ENCODE assay signal across 26 cellular contexts in genomic region chr6:114253431-114253830, GRCh38.
"Had no signal": no experiment of that assay in that cellular context is flagged by ENCODE, and none has a peak within 500 bp of the region (broad histone marks: within the 10 kb centered on the region; RNA-seq: fewer than 3 reads in every experiment).

No MANE protein-coding gene starts in this region.

- H3K36me3 ChIP-seq: adrenal gland, Peyer's patch, SJSA1 had no signal

- H3K9me3 Mint-ChIP-seq: activated naive CD8-positive, alpha-beta T cell treated with anti-CD3 and anti-CD28 coated beads, Interleukin-2, amount 10 ng/mL, durations not matched to agents 7 days and 5 days had no signal

- H3K4me1 Mint-ChIP-seq: activated naive CD8-positive, alpha-beta T cell treated with anti-CD3 and anti-CD28 coated beads, Interleukin-2, amount 10 ng/mL, durations not matched to agents 7 days and 5 days; T-helper 17 cell had no signal

- H3K9me3 ChIP-seq: adrenal gland, Peyer's patch, SJSA1 had no signal

- DNase-seq: activated CD4-positive, alpha-beta T cell treated with anti-CD3 and anti-CD28 coated beads for 48 hours; activated CD4-positive, alpha-beta T cell treated with anti-CD3 and anti-CD28 coated beads, Interleukin-2, amount 50 U/mL, for 4 hours; activated CD4-positive, CD25-positive, alpha-beta regulatory T cell treated with anti-CD3 and anti-CD28 coated beads, Interleukin-2, amount 50 U/mL, for 72 hours; activated CD8-positive, alpha-beta memory T cell treated with anti-CD3 and anti-CD28 coated beads, Interleukin-2, amount 50 U/mL, for 48 hours; activated CD8-positive, alpha-beta T cell treated with anti-CD3 and anti-CD28 coated beads, Interleukin-2, amount 10 ng/mL, durations not matched to agents 7 days and 5 days; activated naive CD4-positive, alpha-beta T cell treated with anti-CD3 and anti-CD28 coated beads, Interleukin-2, amount 50 U/mL, for 16 hours; activated naive CD8-positive, alpha-beta T cell treated with anti-CD3 and anti-CD28 coated beads, Interleukin-2, amount 10 ng/mL, durations not matched to agents 7 days and 5 days; activated T-cell treated with anti-CD3 and anti-CD28 coated beads, Interleukin-2, amount 50 U/mL, for 1 hour; adrenal gland; anterior cingulate cortex; IMR-90; Kasumi-1; KBM-7; NCI-H1092; NCI-H1436 treated with DMSO at 0.1 percent for 48 hours; NCI-H187; NCI-H2081; NCI-H345; NCI-H510A; NCI-H526 treated with DMSO at 0.1 percent for 48 hours; Peyer's patch; SHP77; T-helper 17 cell; T-helper 9 cell had no signal

- H3K27ac ChIP-seq: adrenal gland, Peyer's patch, SJSA1 had no signal

- H3K27me3 Mint-ChIP-seq: activated naive CD8-positive, alpha-beta T cell treated with anti-CD3 and anti-CD28 coated beads, Interleukin-2, amount 10 ng/mL, durations not matched to agents 7 days and 5 days; T-helper 17 cell had no signal

- H3K4me3 ChIP-seq: adrenal gland, Peyer's patch, SJSA1 had no signal

- H3K4me1 ChIP-seq: adrenal gland, Peyer's patch, SJSA1 had no signal

- H3K36me3 Mint-ChIP-seq: activated naive CD8-positive, alpha-beta T cell treated with anti-CD3 and anti-CD28 coated beads, Interleukin-2, amount 10 ng/mL, durations not matched to agents 7 days and 5 days had no signal

- H3K27ac Mint-ChIP-seq: activated CD8-positive, alpha-beta T cell treated with anti-CD3 and anti-CD28 coated beads, Interleukin-2, amount 10 ng/mL, durations not matched to agents 7 days and 5 days; activated naive CD8-positive, alpha-beta T cell treated with anti-CD3 and anti-CD28 coated beads, Interleukin-2, amount 10 ng/mL, durations not matched to agents 7 days and 5 days; T-helper 17 cell; WTC11 had no signal

- H3K27me3 ChIP-seq: adrenal gland, Peyer's patch, SJSA1 had no signal

- ATAC-seq: activated CD8-positive, alpha-beta T cell treated with anti-CD3 and anti-CD28 coated beads, Interleukin-2, amount 10 ng/mL, durations not matched to agents 7 days and 5 days; T-helper 17 cell; WTC11 had no signal

- H3K4me3 Mint-ChIP-seq: activated CD8-positive, alpha-beta T cell treated with anti-CD3 and anti-CD28 coated beads, Interleukin-2, amount 10 ng/mL, durations not matched to agents 7 days and 5 days; activated naive CD8-positive, alpha-beta T cell treated with anti-CD3 and anti-CD28 coated beads, Interleukin-2, amount 10 ng/mL, durations not matched to agents 7 days and 5 days; T-helper 17 cell; WTC11 had no signal
